ENCODE assay signal across 3 cellular contexts in genomic region chr5:150054569-150054968, GRCh38.
TF ChIP-seq lines count a peak whose summit lies in the region.

No MANE protein-coding gene starts in this region.

TF ChIP-seq in HepG2, 621 proteins besides CTCF, POLR2A, EP300 and RAD21:
- TF ChIP-seq FOSL1 (CRISPR knock-in tag; IDR thresholded peaks at IDR 0.05; ENCODE audit: borderline replicate concordance) (no peak), ZNF121 (CRISPR knock-in tag; IDR thresholded peaks at IDR 0.05) (peak; percentile 54; the same call in 1 of the 2 replicates)

TF ChIP-seq in HEK293, 187 proteins besides CTCF, POLR2A, EP300 and RAD21:
- TF ChIP-seq INSM2 (tag by site-specific recombination; IDR thresholded peaks at IDR 0.05) (no peak), PATZ1 (tag by site-specific recombination; IDR thresholded peaks at IDR 0.05) (no peak), ZNF645 (tag by site-specific recombination; IDR thresholded peaks at IDR 0.05) (no peak), AEBP2 (tag by site-specific recombination; IDR thresholded peaks at IDR 0.05; ENCODE audit: borderline replicate concordance) (no peak), RBAK (tag by site-specific recombination; IDR thresholded peaks at IDR 0.05) (no peak), ZNF121 (tag by site-specific recombination; IDR thresholded peaks at IDR 0.05) (peak; percentile 56; the same call in 1 of the 2 replicates), ZNF394 (tag by site-specific recombination; IDR thresholded peaks at IDR 0.05; ENCODE audit: borderline replicate concordance) (no peak), FEZF1 (tag by site-specific recombination; IDR thresholded peaks at IDR 0.05) (no peak)

TF ChIP-seq in K562, 482 proteins besides CTCF, POLR2A, EP300 and RAD21:
- TF ChIP-seq ZNF507 (tag; conservative IDR thresholded peaks at IDR 0.05) (no peak), NR2C1 (IDR thresholded peaks at IDR 0.05) (no peak), NR2C1 (tag; IDR thresholded peaks at IDR 0.05) (no peak), MEIS2 (IDR thresholded peaks at IDR 0.05; ENCODE audit: partially characterized antibody) (no peak), CGGBP1 (CRISPR knock-in tag; IDR thresholded peaks at IDR 0.05) (no peak), ZNF121 (CRISPR knock-in tag; conservative IDR thresholded peaks at IDR 0.05) (peak; percentile 93), RBM15 (IDR thresholded peaks at IDR 0.05; ENCODE audit: insufficient read depth, low read length) (no peak), NR0B1 (IDR thresholded peaks at IDR 0.05; ENCODE audit: partially characterized antibody) (no peak)
